ENCODE assay signal across 1 cellular context in genomic region chr12:56029666-56030293, GRCh38.
TF ChIP-seq lines count a peak whose summit lies in the region.

No MANE protein-coding gene starts in this region.

TF ChIP-seq in K562, 482 proteins besides CTCF, POLR2A, EP300 and RAD21:
- TF ChIP-seq CUX1 (CRISPR knock-in tag; IDR thresholded peaks at IDR 0.05), result no peak
- no peak for TF ChIP-seq CAMTA2 (CRISPR knock-in tag; conservative IDR thresholded peaks at IDR 0.05)
- TF ChIP-seq DEAF1 (CRISPR knock-in tag; IDR thresholded peaks at IDR 0.05), result peak; percentile 62
- TF ChIP-seq VEZF1 (CRISPR knock-in tag; IDR thresholded peaks at IDR 0.05), result 0 out of 2 replicates have a peak, but pooled peaks have one; percentile 5
- TF ChIP-seq SMC3 (conservative IDR thresholded peaks at IDR 0.05; ENCODE audit: insufficient read depth, low read depth, low read length), result peak; percentile 83
- no peak for TF ChIP-seq ZNF696 (CRISPR knock-in tag; conservative IDR thresholded peaks at IDR 0.05)
- no peak for TF ChIP-seq TCF15 (CRISPR knock-in tag; IDR thresholded peaks at IDR 0.05)
- TF ChIP-seq ZNF655 (CRISPR knock-in tag; IDR thresholded peaks at IDR 0.05), result no peak
